Comparison of ENCODE assay signal across 13 cellular contexts in the genomic region with DNA sequence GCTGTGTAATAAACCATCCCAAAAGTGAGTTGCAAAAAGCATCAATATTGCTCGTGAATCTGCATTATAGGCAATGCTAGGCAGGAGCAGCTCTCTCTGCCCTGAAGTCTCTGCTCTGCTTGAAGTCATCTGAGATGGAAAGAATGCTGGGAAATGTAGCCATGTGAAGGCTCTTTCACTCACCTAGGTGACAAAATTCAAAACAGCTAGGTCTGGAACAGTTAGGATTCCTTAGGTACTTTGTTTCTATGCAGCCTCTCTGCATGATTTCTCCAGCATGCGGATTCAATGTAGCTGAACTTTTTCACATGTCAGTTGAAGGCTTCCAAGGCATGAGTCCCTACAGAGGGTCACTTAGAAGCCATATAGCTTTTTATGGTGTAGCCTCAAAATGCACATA.
"Had no signal": no experiment of that assay in that cellular context is flagged by ENCODE, and none has a peak within 500 bp of the region (broad histone marks: within the 10 kb centered on the region; RNA-seq: fewer than 3 reads in every experiment).

No MANE protein-coding gene starts in this region.

- H3K27me3 ChIP-seq: body of pancreas, esophagus muscularis mucosa, hepatocyte, suprapubic skin had no signal

- ATAC-seq: body of pancreas, psoas muscle, sciatic nerve had no signal

- H3K4me2 ChIP-seq: hepatocyte had no signal

- H3K4me1 ChIP-seq: body of pancreas, esophagus muscularis mucosa, psoas muscle, suprapubic skin had no signal

- H3K36me3 ChIP-seq: esophagus muscularis mucosa, suprapubic skin had no signal

- DNase-seq: activated CD4-positive, alpha-beta T cell treated with anti-CD3 and anti-CD28 coated beads, Interleukin-2, amount 10 ng/mL, durations not matched to agents 7 days and 5 days; activated CD8-positive, alpha-beta memory T cell treated with anti-CD3 and anti-CD28 coated beads, Interleukin-2, amount 50 U/mL, for 48 hours; activated gamma-delta T cell treated with Interleukin-2 at 50 U/mL for 16 hours; activated T-cell treated with anti-CD3 and anti-CD28 coated beads, Interleukin-2, amount 50 U/mL, for 72 hours; amniotic stem cell; body of pancreas; mesenchymal stem cell; psoas muscle had no signal

- H3K79me2 ChIP-seq: hepatocyte had no signal

- H3K4me3 ChIP-seq: body of pancreas, coronary artery, esophagus muscularis mucosa, hepatocyte, psoas muscle, suprapubic skin had no signal

- H3K27ac ChIP-seq: body of pancreas, coronary artery, esophagus muscularis mucosa, hepatocyte, psoas muscle, suprapubic skin had no signal
